11 cellular contexts compared by ENCODE assay signal in genomic region chrX:46582964-46583363, GRCh38. TPM values are rescaled to one million over a fixed set of nuclear protein-coding genes. Genes with fewer than 3 reads are reported as not detected.
DNase-seq lines count a peak whose midpoint lies in the region; ATAC-seq and TF ChIP-seq lines count a peak whose summit lies in the region.
"Had no signal": no experiment of that assay in that cellular context is flagged by ENCODE, and none has a peak within 500 bp of the region (broad histone marks: within the 10 kb centered on the region; RNA-seq: fewer than 3 reads in every experiment).

No MANE protein-coding gene starts in this region.

- H2AFZ ChIP-seq in SK-N-SH (ENCODE audit: low read depth) (no peak overlapping the region), fibroblast of lung (ENCODE audit: low read length) (no peak overlapping the region)

- TF ChIP-seq CTCF in SK-N-SH (IDR thresholded peaks at IDR 0.05) (no peak), fibroblast of lung (conservative IDR thresholded peaks at IDR 0.05 in 1 of 2, IDR thresholded peaks at IDR 0.05 in 1 of 2; ENCODE audit: low read depth in 1 of 2, low read length in 2 of 2) (no peak), prostate gland (IDR thresholded peaks at IDR 0.05) (no peak), mucosa of descending colon (IDR thresholded peaks at IDR 0.05) (no peak)

- H3K27me3 ChIP-seq in SK-N-SH (ENCODE audit: insufficient read depth) (no peaks in the 10 kb centered on the region), fibroblast of lung (ENCODE audit: control insufficient read depth, insufficient read depth, low read length) (no peaks in the 10 kb centered on the region), prostate gland (replicated peaks; ENCODE audit: insufficient read depth) (no peaks in the 10 kb centered on the region)

- H3K4me1 ChIP-seq in SK-N-SH (ENCODE audit: control insufficient read depth in 1 of 2, insufficient read depth in 2 of 2, low read depth in 1 of 2, low read length in 1 of 2): peaks cover 0 to 29% of the 10 kb centered on the region in 2 experiments; a peak in 2 of 4 replicates
- H3K4me1 ChIP-seq in fibroblast of lung (ENCODE audit: control insufficient read depth, extremely low read depth, insufficient read depth, low read length): peaks cover 15% of the 10 kb centered on the region
- H3K4me1 ChIP-seq in prostate gland (replicated peaks): no peaks in the 10 kb centered on the region
- H3K4me1 ChIP-seq in mucosa of descending colon (ENCODE audit: low read depth): no peaks in the 10 kb centered on the region

- H3K36me3 ChIP-seq in SK-N-SH (replicated peaks in 1 of 2; ENCODE audit: control insufficient read depth in 1 of 2, insufficient read depth in 2 of 2, low read length in 1 of 2): peaks cover 0 to 3% of the 10 kb centered on the region in 2 experiments
- H3K36me3 ChIP-seq in fibroblast of lung (ENCODE audit: control insufficient read depth, insufficient read depth, low read length): no peaks in the 10 kb centered on the region
- H3K36me3 ChIP-seq in prostate gland: no peaks in the 10 kb centered on the region
- H3K36me3 ChIP-seq in mucosa of descending colon (ENCODE audit: low read depth): no peaks in the 10 kb centered on the region

- peaks cover 30% of the 10 kb centered on the region for H3F3A ChIP-seq in SK-N-SH (replicated peaks; ENCODE audit: insufficient read depth)

- no peaks in the 10 kb centered on the region for H3K9me3 ChIP-seq in SK-N-SH
- H3K9me3 ChIP-seq in fibroblast of lung (ENCODE audit: control insufficient read depth, insufficient read depth, low read depth, low read length): no peaks in the 10 kb centered on the region
- H3K9me3 ChIP-seq in prostate gland: no peaks in the 10 kb centered on the region
- H3K9me3 ChIP-seq in mucosa of descending colon: no peaks in the 10 kb centered on the region

- H3K4me3 ChIP-seq in SK-N-SH (ENCODE audit: low read depth in 2 of 2, low read length in 1 of 2) (peak overlapping the region in 1 of 2 experiments; percentile 12; a peak in 1 of 4 replicates), fibroblast of lung (replicated peaks in 1 of 4; ENCODE audit: control extremely low read depth in 1 of 4, insufficient read depth in 1 of 4, low read depth in 3 of 4, low read length in 4 of 4) (no peak overlapping the region), prostate gland (no peak overlapping the region), mucosa of descending colon (no peak overlapping the region)

- peak overlapping the region; percentile 70 for H3K4me2 ChIP-seq in SK-N-SH
- H3K4me2 ChIP-seq in fibroblast of lung (ENCODE audit: extremely low read depth, insufficient read depth, low read length): peak overlapping the region; percentile 75

- intact Hi-C loops in prostate gland (cut with DNase I): no loop called here
- intact Hi-C loops in mucosa of descending colon (cut with DNase I, micrococcal nuclease): no loop called here

- DNase-seq in EH (ENCODE audit: low read depth) (peak; percentile 92), SK-N-SH (no peak), fibroblast of lung (ENCODE audit: low read depth in 2 of 2) (peak; percentile 88 to 93), prostate gland (ENCODE audit: low spot score) (peak; percentile 4), mucosa of descending colon (no peak), NCI-H2227 treated with DMSO at 0.1 percent for 48 hours (lab: John Stamatoyannopoulos, UW) (no peak)
- DNase-seq in NK-92 treated with Interleukin-12 subunit alpha and Interleukin-12 subunit beta, amount 100 ng/mL, for 24 hours (lab: John Stamatoyannopoulos, UW): no peak
- DNase-seq: activated CD4-positive, alpha-beta T cell treated with anti-CD3 and anti-CD28 coated beads, Interleukin-2, amount 50 U/mL, for 4 hours; NCI-H1092; RPMI8226 had no signal

- peak in 1 of 2 experiments; percentile 23; a peak in 1 of 4 replicates for TF ChIP-seq EP300 in SK-N-SH (IDR thresholded peaks at IDR 0.05; ENCODE audit: borderline replicate concordance in 1 of 2, low read depth in 1 of 2, low read length in 1 of 2)

- H3K27ac ChIP-seq in SK-N-SH (ENCODE audit: low read depth in 2 of 2, low read length in 1 of 2) (peak overlapping the region; percentile 53 to 98; a peak in 3 of 4 replicates), fibroblast of lung (ENCODE audit: insufficient read depth, low read length) (peak overlapping the region; percentile 84), prostate gland (no peak overlapping the region)

- ATAC-seq in mucosa of descending colon (no peak), GM19463 (IDR thresholded peaks at IDR 0.05; ENCODE audit: unreplicated experiment) (no peak)

- CTCF ChIA-PET in SK-N-SH (lab: Yijun Ruan, JAX): interaction anchor here (0.7 kb wide), 1 partner anchor 10 kb away, joined by 4 read pairs; no protein-coding TSS in a partner anchor

- H3K79me2 ChIP-seq in SK-N-SH (ENCODE audit: insufficient read depth) (peaks cover 41% of the 10 kb centered on the region; the same call in 1 of the 2 replicates), fibroblast of lung (ENCODE audit: control insufficient read depth, insufficient read depth, low read length) (peaks cover 9% of the 10 kb centered on the region)

- TF ChIP-seq RAD21 in SK-N-SH (IDR thresholded peaks at IDR 0.05; ENCODE audit: low read length): no peak

- H3K9ac ChIP-seq in SK-N-SH: peak overlapping the region; percentile 76; the same call in 1 of the 2 replicates
- H3K9ac ChIP-seq in fibroblast of lung (ENCODE audit: insufficient read depth, low read length): no peak overlapping the region

- 5% methylated on average over 1 of the region's 1 CpG for WGBS in SK-N-SH (ENCODE audit: low lambda C conversion rate)
- 5% methylated on average over 1 of the region's 1 CpG for whole genome bisulfite sequencing in prostate gland

- TF ChIP-seq POLR2A in prostate gland (IDR thresholded peaks at IDR 0.05): no peak

- POLR2A ChIA-PET in SK-N-SH (lab: Yijun Ruan, JAX): no interaction called here

- no peaks in the 10 kb centered on the region for H3K9me2 ChIP-seq in SK-N-SH

- H4K20me1 ChIP-seq in SK-N-SH (ENCODE audit: insufficient read depth) (no peaks in the 10 kb centered on the region), fibroblast of lung (ENCODE audit: control insufficient read depth, extremely low read depth, insufficient read depth, low read length) (no peaks in the 10 kb centered on the region)

TF ChIP-seq in SK-N-SH, 30 proteins besides CTCF, POLR2A, EP300 and RAD21 (continues in another document):
- no peak for TF ChIP-seq ELF1 (IDR thresholded peaks at IDR 0.05)
- no peak for TF ChIP-seq RXRA (IDR thresholded peaks at IDR 0.05; ENCODE audit: borderline replicate concordance, low read depth)
- TF ChIP-seq FOSL2 (IDR thresholded peaks at IDR 0.05; ENCODE audit: borderline replicate concordance, low read depth): peak; percentile 20; the same call in 1 of the 2 replicates
- no peak for TF ChIP-seq YY1 (IDR thresholded peaks at IDR 0.05; ENCODE audit: low read depth)
- peak; percentile 22; the same call in 1 of the 2 replicates for TF ChIP-seq PBX3 (IDR thresholded peaks at IDR 0.05)
- peak; percentile 35; the same call in 1 of the 2 replicates for TF ChIP-seq TCF12 (IDR thresholded peaks at IDR 0.05)

RNA-seq across cellular contexts. Expression of gene CHST7, which starts 9.4 kb away (rescaled TPM):
- polyA plus RNA-seq in SK-N-SH (2012; rRNA removed) (6.2 and 6.5 TPM in 2 replicates), fibroblast of lung (2.8 and 3.7 TPM in 2 replicates)
- 4.1 and 6.3 TPM in 2 replicates for polyA plus RNA-seq in SK-N-SH (2012; cell fraction: cytosol; rRNA removed)
- polyA plus RNA-seq in SK-N-SH (2012; cell fraction: nucleus; rRNA removed): 5.3 and 5.9 TPM in 2 replicates
- total RNA-seq in fibroblast of lung (8.5 and 11.2 TPM in 2 replicates), prostate gland (10 to 100 TPM in 1 of 2 donors, 1 to 10 TPM in 1; 8.8 to 28.9 TPM), mucosa of descending colon (1 to 10 TPM; 1.4 to 4.1 (median 2.7) TPM)
- polyA plus RNA-seq in fibroblast of lung (2012): 6.3 and 6.7 TPM in 2 replicates
- polyA minus RNA-seq in fibroblast of lung (ENCODE audit: low replicate concordance): 0.63 and 1.7 TPM in 2 replicates

RNA-seq across cellular contexts. Expression of gene ZNF674, which starts 37.7 kb away (rescaled TPM):
- polyA plus RNA-seq in SK-N-SH (2012; rRNA removed) (2.3 and 4.3 TPM in 2 replicates), fibroblast of lung (1.8 and 3.2 TPM in 2 replicates)
- 2.2 and 2.4 TPM in 2 replicates for polyA plus RNA-seq in SK-N-SH (2012; cell fraction: cytosol; rRNA removed)
- 6.9 and 10.7 TPM in 2 replicates for polyA plus RNA-seq in SK-N-SH (2012; cell fraction: nucleus; rRNA removed)
- total RNA-seq in fibroblast of lung (6.9 and 8.3 TPM in 2 replicates), prostate gland (1 to 10 TPM; 4.9 to 8.1 TPM), mucosa of descending colon (1 to 10 TPM; 4.7 to 6.6 (median 5.8) TPM)
- polyA plus RNA-seq in fibroblast of lung (2012): 1.1 and 1.7 TPM in 2 replicates
- polyA minus RNA-seq in fibroblast of lung (ENCODE audit: low replicate concordance): 9.6 and 13.8 TPM in 2 replicates

Comparison
In these comparisons a context has a peak if more than half of its experiments do, and no peak if none do; other contexts are left out.
1. DNase-seq: peak in EH (single experiment), fibroblast of lung (2 of 2) and prostate gland (single experiment); none in SK-N-SH (single experiment), NK-92 treated with Interleukin-12 subunit alpha and Interleukin-12 subunit beta, amount 100 ng/mL, for 24 hours (single experiment), mucosa of descending colon (0 of 3) and NCI-H2227 treated with DMSO at 0.1 percent for 48 hours (single experiment).
2. H3K27ac ChIP-seq: peak in SK-N-SH (2 of 2) and fibroblast of lung (single experiment); none in prostate gland (0 of 2).